19 cellular contexts compared by ENCODE assay signal in genomic region chr12:45721954-45722353, GRCh38.
"Had no signal": no experiment of that assay in that cellular context is flagged by ENCODE, and none has a peak within 500 bp of the region (broad histone marks: within the 10 kb centered on the region; RNA-seq: fewer than 3 reads in every experiment).

No MANE protein-coding gene starts in this region.

- H3K9me3 ChIP-seq: colonic mucosa, esophagus squamous epithelium, left lung, mucosa of descending colon, prostate gland, upper lobe of left lung had no signal

- H3K27me3 ChIP-seq: colonic mucosa, esophagus squamous epithelium, left lung, upper lobe of left lung had no signal

- ATAC-seq: left lung, mucosa of descending colon, right cardiac atrium had no signal

- DNase-seq: activated CD4-positive, alpha-beta T cell treated with anti-CD3 and anti-CD28 coated beads, Interleukin-2, amount 50 U/mL, for 1 hour; activated naive CD4-positive, alpha-beta T cell treated with anti-CD3 and anti-CD28 coated beads for 36 hours; amniotic stem cell; caudate nucleus; colonic mucosa; esophagus squamous epithelium; hippocampal formation; kidney; left lung; mucosa of descending colon; right cardiac atrium; small intestine; stimulated activated CD4-positive, alpha-beta T cell treated with anti-CD3 and anti-CD28 coated beads, Interleukin-4, amount 100 ng/mL, for 4 hours; stimulated activated CD8-positive, alpha-beta memory T cell treated with anti-CD3 and anti-CD28 coated beads, Interleukin-4, amount 100 ng/mL, for 48 hours; stimulated activated naive CD4-positive, alpha-beta T cell treated with Interleukin-2 at 50 U/mL for 16 hours; upper lobe of left lung had no signal

- H3K36me3 ChIP-seq: colonic mucosa, esophagus squamous epithelium, left lung, prostate gland had no signal

- H3K4me1 ChIP-seq: prostate gland had no signal

- H3K4me3 ChIP-seq: colonic mucosa, esophagus squamous epithelium, left lung, mucosa of descending colon, prostate gland, upper lobe of left lung had no signal

- H3K27ac ChIP-seq: colonic mucosa, esophagus squamous epithelium, left lung, prostate gland, upper lobe of left lung had no signal

- H3K4me3 Mint-ChIP-seq: activated naive CD4-positive, alpha-beta T cell treated with anti-CD3 and anti-CD28 coated beads for 36 hours had no signal

- H3K27ac Mint-ChIP-seq: activated naive CD4-positive, alpha-beta T cell treated with anti-CD3 and anti-CD28 coated beads for 36 hours; activated T-helper 2 cell treated with anti-CD3 and anti-CD28 coated beads, Interferon-gamma antibody, Interleukin-2, Interleukin-4, amounts not matched to agents 10 μg/mL and 5 μg/mL and 100 μg/mL, durations not matched to agents 14 hours and 24 hours and 36 hours had no signal

- H3K9me3 Mint-ChIP-seq: activated naive CD4-positive, alpha-beta T cell treated with anti-CD3 and anti-CD28 coated beads for 36 hours; activated T-helper 2 cell treated with anti-CD3 and anti-CD28 coated beads, Interferon-gamma antibody, Interleukin-2, Interleukin-4, amounts not matched to agents 10 μg/mL and 5 μg/mL and 100 μg/mL, durations not matched to agents 14 hours and 24 hours and 36 hours; nephron had no signal
